2 cellular contexts compared by ENCODE assay signal in the genomic region with DNA sequence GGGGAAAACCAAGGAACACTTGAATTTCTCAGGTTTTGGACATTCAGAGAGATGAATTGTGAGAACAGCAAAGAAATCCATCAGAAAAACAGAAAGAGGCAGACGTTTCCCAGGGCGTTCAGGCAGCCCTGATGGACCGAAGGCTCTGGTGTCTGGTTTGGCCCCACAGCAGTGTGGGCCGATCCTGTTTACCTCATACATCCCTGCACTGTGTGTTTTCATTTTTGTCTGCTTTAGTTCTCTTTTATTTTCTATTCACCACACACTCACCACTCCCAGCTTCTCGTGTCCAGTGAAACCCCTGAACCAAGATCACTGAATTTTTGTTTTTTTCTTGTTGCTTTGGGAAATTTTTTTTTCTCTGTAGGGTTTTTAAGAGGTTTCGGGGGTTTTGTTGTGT.
TF ChIP-seq lines count a peak whose summit lies in the region.

No MANE protein-coding gene starts in this region.

TF ChIP-seq in HEK293, 187 proteins besides CTCF, POLR2A, EP300 and RAD21:
- no peak for TF ChIP-seq ZXDB (tag by site-specific recombination; IDR thresholded peaks at IDR 0.05)
- no peak for TF ChIP-seq ZNF785 (tag by site-specific recombination; IDR thresholded peaks at IDR 0.05)
- TF ChIP-seq, protein P1, sequence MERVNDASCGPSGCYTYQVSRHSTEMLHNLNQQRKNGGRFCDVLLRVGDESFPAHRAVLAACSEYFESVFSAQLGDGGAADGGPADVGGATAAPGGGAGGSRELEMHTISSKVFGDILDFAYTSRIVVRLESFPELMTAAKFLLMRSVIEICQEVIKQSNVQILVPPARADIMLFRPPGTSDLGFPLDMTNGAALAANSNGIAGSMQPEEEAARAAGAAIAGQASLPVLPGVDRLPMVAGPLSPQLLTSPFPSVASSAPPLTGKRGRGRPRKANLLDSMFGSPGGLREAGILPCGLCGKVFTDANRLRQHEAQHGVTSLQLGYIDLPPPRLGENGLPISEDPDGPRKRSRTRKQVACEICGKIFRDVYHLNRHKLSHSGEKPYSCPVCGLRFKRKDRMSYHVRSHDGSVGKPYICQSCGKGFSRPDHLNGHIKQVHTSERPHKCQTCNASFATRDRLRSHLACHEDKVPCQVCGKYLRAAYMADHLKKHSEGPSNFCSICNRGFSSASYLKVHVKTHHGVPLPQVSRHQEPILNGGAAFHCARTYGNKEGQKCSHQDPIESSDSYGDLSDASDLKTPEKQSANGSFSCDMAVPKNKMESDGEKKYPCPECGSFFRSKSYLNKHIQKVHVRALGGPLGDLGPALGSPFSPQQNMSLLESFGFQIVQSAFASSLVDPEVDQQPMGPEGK (tag by site-specific recombination; IDR thresholded peaks at IDR 0.05), result 0 out of 2 replicates have a peak, but pooled peaks have one; percentile 22
- TF ChIP-seq ZNF324 (tag by site-specific recombination; IDR thresholded peaks at IDR 0.05), result no peak
- TF ChIP-seq, protein P2, sequence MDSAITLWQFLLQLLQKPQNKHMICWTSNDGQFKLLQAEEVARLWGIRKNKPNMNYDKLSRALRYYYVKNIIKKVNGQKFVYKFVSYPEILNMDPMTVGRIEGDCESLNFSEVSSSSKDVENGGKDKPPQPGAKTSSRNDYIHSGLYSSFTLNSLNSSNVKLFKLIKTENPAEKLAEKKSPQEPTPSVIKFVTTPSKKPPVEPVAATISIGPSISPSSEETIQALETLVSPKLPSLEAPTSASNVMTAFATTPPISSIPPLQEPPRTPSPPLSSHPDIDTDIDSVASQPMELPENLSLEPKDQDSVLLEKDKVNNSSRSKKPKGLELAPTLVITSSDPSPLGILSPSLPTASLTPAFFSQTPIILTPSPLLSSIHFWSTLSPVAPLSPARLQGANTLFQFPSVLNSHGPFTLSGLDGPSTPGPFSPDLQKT (IDR thresholded peaks at IDR 0.05; ENCODE audit: borderline replicate concordance, low read depth, low read length), result no peak
- no peak for TF ChIP-seq ZNF560 (tag by site-specific recombination; IDR thresholded peaks at IDR 0.05; ENCODE audit: borderline replicate concordance)
- TF ChIP-seq, protein P3, sequence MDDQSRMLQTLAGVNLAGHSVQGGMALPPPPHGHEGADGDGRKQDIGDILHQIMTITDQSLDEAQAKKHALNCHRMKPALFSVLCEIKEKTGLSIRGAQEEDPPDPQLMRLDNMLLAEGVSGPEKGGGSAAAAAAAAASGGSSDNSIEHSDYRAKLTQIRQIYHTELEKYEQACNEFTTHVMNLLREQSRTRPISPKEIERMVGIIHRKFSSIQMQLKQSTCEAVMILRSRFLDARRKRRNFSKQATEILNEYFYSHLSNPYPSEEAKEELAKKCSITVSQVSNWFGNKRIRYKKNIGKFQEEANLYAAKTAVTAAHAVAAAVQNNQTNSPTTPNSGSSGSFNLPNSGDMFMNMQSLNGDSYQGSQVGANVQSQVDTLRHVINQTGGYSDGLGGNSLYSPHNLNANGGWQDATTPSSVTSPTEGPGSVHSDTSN (CRISPR knock-in tag; IDR thresholded peaks at IDR 0.05), result no peak
- no peak for TF ChIP-seq ZNF48 (tag by site-specific recombination; IDR thresholded peaks at IDR 0.05)
- TF ChIP-seq, protein P4, sequence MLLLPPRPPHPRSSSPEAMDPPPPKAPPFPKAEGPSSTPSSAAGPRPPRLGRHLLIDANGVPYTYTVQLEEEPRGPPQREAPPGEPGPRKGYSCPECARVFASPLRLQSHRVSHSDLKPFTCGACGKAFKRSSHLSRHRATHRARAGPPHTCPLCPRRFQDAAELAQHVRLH (tag by site-specific recombination; IDR thresholded peaks at IDR 0.05), result 0 out of 2 replicates have a peak, but pooled peaks have one; percentile 26
- TF ChIP-seq, protein P5, sequence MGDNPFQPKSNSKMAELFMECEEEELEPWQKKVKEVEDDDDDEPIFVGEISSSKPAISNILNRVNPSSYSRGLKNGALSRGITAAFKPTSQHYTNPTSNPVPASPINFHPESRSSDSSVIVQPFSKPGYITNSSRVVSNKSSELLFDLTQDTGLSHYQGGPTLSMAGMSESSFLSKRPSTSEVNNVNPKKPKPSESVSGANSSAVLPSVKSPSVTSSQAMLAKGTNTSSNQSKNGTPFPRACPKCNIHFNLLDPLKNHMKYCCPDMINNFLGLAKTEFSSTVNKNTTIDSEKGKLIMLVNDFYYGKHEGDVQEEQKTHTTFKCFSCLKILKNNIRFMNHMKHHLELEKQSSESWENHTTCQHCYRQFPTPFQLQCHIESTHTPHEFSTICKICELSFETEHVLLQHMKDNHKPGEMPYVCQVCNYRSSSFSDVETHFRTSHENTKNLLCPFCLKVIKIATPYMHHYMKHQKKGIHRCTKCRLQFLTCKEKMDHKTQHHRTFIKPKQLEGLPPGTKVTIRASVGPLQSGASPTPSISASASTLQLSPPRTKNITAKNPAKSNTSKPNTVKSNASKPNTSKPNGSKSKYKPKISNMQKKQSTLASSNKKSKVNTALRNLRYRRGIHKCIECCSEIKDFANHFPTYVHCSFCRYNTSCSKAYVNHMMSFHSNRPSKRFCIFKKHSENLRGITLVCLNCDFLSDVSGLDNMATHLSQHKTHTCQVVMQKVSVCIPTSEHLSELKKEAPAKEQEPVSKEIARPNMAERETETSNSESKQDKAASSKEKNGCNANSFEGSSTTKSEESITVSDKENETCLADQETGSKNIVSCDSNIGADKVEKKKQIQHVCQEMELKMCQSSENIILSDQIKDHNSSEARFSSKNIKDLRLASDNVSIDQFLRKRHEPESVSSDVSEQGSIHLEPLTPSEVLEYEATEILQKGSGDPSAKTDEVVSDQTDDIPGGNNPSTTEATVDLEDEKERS (tag by site-specific recombination; IDR thresholded peaks at IDR 0.05), result peak; percentile 93
- no peak for TF ChIP-seq REPIN1 (tag by site-specific recombination; IDR thresholded peaks at IDR 0.05; ENCODE audit: low read depth)
- TF ChIP-seq ZNF16 (tag by site-specific recombination; IDR thresholded peaks at IDR 0.05; ENCODE audit: low read depth), result no peak

TF ChIP-seq in K562, 482 proteins besides CTCF, POLR2A, EP300 and RAD21:
- peak in 1 of 2 experiments; percentile 46; a peak in 1 of 4 replicates for TF ChIP-seq KDM1A (IDR thresholded peaks at IDR 0.05)
- 0 out of 4 replicates have a peak, but pooled peaks of 1 of the 2 experiments have one; percentile 34 for TF ChIP-seq RCOR1 (IDR thresholded peaks at IDR 0.05; ENCODE audit: borderline replicate concordance in 1 of 2, low read depth in 2 of 2, low read length in 2 of 2)
- TF ChIP-seq GABPA (tag; conservative IDR thresholded peaks at IDR 0.05; ENCODE audit: low read depth), result no peak
- TF ChIP-seq, protein P6, sequence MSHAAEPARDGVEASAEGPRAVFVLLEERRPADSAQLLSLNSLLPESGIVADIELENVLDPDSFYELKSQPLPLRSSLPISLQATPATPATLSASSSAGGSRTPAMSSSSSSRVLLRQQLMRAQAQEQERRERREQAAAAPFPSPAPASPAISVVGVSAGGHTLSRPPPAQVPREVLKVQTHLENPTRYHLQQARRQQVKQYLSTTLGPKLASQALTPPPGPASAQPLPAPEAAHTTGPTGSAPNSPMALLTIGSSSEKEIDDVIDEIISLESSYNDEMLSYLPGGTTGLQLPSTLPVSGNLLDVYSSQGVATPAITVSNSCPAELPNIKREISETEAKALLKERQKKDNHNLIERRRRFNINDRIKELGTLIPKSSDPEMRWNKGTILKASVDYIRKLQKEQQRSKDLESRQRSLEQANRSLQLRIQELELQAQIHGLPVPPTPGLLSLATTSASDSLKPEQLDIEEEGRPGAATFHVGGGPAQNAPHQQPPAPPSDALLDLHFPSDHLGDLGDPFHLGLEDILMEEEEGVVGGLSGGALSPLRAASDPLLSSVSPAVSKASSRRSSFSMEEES (CRISPR knock-in tag; IDR thresholded peaks at IDR 0.05), result no peak
- peak; percentile 86 for TF ChIP-seq BCOR (IDR thresholded peaks at IDR 0.05)
- 0 out of 4 replicates have a peak, but pooled peaks of 1 of the 2 experiments have one; percentile 57 for TF ChIP-seq HDAC1 (IDR thresholded peaks at IDR 0.05)
- no peak for TF ChIP-seq MAFF (IDR thresholded peaks at IDR 0.05; ENCODE audit: low read length)
- TF ChIP-seq RBM25 (IDR thresholded peaks at IDR 0.05; ENCODE audit: low read depth, low read length, severe bottlenecking), result peak; percentile 99
- TF ChIP-seq, protein P7, sequence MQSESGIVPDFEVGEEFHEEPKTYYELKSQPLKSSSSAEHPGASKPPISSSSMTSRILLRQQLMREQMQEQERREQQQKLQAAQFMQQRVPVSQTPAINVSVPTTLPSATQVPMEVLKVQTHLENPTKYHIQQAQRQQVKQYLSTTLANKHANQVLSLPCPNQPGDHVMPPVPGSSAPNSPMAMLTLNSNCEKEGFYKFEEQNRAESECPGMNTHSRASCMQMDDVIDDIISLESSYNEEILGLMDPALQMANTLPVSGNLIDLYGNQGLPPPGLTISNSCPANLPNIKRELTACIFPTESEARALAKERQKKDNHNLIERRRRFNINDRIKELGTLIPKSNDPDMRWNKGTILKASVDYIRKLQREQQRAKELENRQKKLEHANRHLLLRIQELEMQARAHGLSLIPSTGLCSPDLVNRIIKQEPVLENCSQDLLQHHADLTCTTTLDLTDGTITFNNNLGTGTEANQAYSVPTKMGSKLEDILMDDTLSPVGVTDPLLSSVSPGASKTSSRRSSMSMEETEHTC (IDR thresholded peaks at IDR 0.05), result no peak
- TF ChIP-seq, protein P8, sequence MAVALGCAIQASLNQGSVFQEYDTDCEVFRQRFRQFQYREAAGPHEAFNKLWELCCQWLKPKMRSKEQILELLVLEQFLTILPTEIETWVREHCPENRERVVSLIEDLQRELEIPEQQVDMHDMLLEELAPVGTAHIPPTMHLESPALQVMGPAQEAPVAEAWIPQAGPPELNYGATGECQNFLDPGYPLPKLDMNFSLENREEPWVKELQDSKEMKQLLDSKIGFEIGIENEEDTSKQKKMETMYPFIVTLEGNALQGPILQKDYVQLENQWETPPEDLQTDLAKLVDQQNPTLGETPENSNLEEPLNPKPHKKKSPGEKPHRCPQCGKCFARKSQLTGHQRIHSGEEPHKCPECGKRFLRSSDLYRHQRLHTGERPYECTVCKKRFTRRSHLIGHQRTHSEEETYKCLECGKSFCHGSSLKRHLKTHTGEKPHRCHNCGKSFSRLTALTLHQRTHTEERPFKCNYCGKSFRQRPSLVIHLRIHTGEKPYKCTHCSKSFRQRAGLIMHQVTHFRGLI (CRISPR knock-in tag; IDR thresholded peaks at IDR 0.05), result no peak
- TF ChIP-seq, protein P9, sequence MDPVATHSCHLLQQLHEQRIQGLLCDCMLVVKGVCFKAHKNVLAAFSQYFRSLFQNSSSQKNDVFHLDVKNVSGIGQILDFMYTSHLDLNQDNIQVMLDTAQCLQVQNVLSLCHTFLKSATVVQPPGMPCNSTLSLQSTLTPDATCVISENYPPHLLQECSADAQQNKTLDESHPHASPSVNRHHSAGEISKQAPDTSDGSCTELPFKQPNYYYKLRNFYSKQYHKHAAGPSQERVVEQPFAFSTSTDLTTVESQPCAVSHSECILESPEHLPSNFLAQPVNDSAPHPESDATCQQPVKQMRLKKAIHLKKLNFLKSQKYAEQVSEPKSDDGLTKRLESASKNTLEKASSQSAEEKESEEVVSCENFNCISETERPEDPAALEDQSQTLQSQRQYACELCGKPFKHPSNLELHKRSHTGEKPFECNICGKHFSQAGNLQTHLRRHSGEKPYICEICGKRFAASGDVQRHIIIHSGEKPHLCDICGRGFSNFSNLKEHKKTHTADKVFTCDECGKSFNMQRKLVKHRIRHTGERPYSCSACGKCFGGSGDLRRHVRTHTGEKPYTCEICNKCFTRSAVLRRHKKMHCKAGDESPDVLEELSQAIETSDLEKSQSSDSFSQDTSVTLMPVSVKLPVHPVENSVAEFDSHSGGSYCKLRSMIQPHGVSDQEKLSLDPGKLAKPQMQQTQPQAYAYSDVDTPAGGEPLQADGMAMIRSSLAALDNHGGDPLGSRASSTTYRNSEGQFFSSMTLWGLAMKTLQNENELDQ (CRISPR knock-in tag; IDR thresholded peaks at IDR 0.05; ENCODE audit: borderline replicate concordance), result no peak
- no peak for TF ChIP-seq KDM5B (IDR thresholded peaks at IDR 0.05; ENCODE audit: insufficient replicate concordance, low read depth, low read length)
- 0 out of 2 replicates have a peak, but pooled peaks have one; percentile 47 for TF ChIP-seq SMARCA5 (IDR thresholded peaks at IDR 0.05)
- TF ChIP-seq ZNF253 (CRISPR knock-in tag; conservative IDR thresholded peaks at IDR 0.05), result no peak
- TF ChIP-seq, protein P10, sequence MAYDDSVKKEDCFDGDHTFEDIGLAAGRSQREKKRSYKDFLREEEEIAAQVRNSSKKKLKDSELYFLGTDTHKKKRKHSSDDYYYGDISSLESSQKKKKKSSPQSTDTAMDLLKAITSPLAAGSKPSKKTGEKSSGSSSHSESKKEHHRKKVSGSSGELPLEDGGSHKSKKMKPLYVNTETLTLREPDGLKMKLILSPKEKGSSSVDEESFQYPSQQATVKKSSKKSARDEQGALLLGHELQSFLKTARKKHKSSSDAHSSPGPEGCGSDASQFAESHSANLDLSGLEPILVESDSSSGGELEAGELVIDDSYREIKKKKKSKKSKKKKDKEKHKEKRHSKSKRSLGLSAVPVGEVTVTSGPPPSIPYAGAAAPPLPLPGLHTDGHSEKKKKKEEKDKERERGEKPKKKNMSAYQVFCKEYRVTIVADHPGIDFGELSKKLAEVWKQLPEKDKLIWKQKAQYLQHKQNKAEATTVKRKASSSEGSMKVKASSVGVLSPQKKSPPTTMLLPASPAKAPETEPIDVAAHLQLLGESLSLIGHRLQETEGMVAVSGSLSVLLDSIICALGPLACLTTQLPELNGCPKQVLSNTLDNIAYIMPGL (CRISPR knock-in tag; IDR thresholded peaks at IDR 0.05), result no peak
TF ChIP-seq in K562: peak in this region for 6.
